24 cellular contexts compared by ENCODE assay signal in the genomic region with DNA sequence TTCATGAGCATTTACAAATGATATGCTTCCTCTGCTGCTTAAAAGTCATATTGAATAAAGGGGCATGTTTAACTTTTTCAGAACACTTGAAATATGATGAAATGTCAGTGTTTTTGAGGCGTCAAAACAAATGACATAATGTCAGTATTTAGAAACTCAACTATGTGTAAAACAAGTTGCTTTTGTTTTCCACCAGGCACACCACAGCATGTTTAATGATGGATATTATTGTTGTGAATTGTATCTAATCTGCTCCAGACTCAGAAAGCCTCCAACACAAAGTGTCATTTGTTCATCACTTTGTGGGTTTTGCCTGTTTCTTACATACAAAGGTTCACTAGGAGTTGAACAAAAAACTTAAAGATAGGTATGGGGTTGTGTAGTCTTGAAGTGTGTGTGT.
"Had no signal": no experiment of that assay in that cellular context is flagged by ENCODE, and none has a peak within 500 bp of the region (broad histone marks: within the 10 kb centered on the region; RNA-seq: fewer than 3 reads in every experiment).

No MANE protein-coding gene starts in this region.

- H3K9me3 ChIP-seq: adrenal gland, Peyer's patch, SJSA1 had no signal

- ATAC-seq: activated CD8-positive, alpha-beta T cell treated with anti-CD3 and anti-CD28 coated beads, Interleukin-2, amount 10 ng/mL, durations not matched to agents 7 days and 5 days; T-helper 17 cell; WTC11 had no signal

- H3K27ac ChIP-seq: adrenal gland, Peyer's patch, SJSA1 had no signal

- H3K27me3 ChIP-seq: adrenal gland, Peyer's patch, SJSA1 had no signal

- H3K4me3 ChIP-seq: adrenal gland, Peyer's patch, SJSA1 had no signal

- H3K36me3 ChIP-seq: adrenal gland, Peyer's patch, SJSA1 had no signal

- H3K4me1 ChIP-seq: adrenal gland, Peyer's patch, SJSA1 had no signal

- DNase-seq: activated CD4-positive, alpha-beta T cell treated with anti-CD3 and anti-CD28 coated beads for 48 hours; activated CD4-positive, alpha-beta T cell treated with anti-CD3 and anti-CD28 coated beads, Interleukin-2, amount 50 U/mL, for 4 hours; activated CD4-positive, CD25-positive, alpha-beta regulatory T cell treated with anti-CD3 and anti-CD28 coated beads, Interleukin-2, amount 50 U/mL, for 72 hours; activated CD8-positive, alpha-beta memory T cell treated with anti-CD3 and anti-CD28 coated beads, Interleukin-2, amount 50 U/mL, for 48 hours; activated CD8-positive, alpha-beta T cell treated with anti-CD3 and anti-CD28 coated beads, Interleukin-2, amount 10 ng/mL, durations not matched to agents 7 days and 5 days; activated naive CD4-positive, alpha-beta T cell treated with anti-CD3 and anti-CD28 coated beads, Interleukin-2, amount 50 U/mL, for 16 hours; activated naive CD8-positive, alpha-beta T cell treated with anti-CD3 and anti-CD28 coated beads, Interleukin-2, amount 10 ng/mL, durations not matched to agents 7 days and 5 days; activated T-cell treated with anti-CD3 and anti-CD28 coated beads, Interleukin-2, amount 50 U/mL, for 1 hour; adrenal gland; anterior cingulate cortex; cerebellar nuclear complex; MM.1S; NCI-H1105; NCI-H1436; NCI-H1694 treated with DMSO at 0.1 percent for 48 hours; NCI-H2029 treated with DMSO at 0.1 percent for 48 hours; NCI-H446; NCI-H524; Peyer's patch; SHP77; T-helper 17 cell; T-helper 9 cell had no signal
